ENCODE assay signal across 16 cellular contexts in genomic region chr7:80623465-80624252, GRCh38. TPM values are rescaled to one million over a fixed set of nuclear protein-coding genes. Genes with fewer than 3 reads are reported as not detected.
A peak's percentile ranks its signal among the peaks of the same experiment; 100 is the strongest.
DNase-seq lines count a peak whose midpoint lies in the region; ATAC-seq, FAIRE-seq and TF ChIP-seq lines count a peak whose summit lies in the region.
"Had no signal": no experiment of that assay in that cellular context is flagged by ENCODE, and none has a peak within 500 bp of the region (broad histone marks: within the 10 kb centered on the region; RNA-seq: fewer than 3 reads in every experiment).

No MANE protein-coding gene starts in this region.

- peaks cover 4% of the 10 kb centered on the region for H3K4me1 Mint-ChIP-seq in endodermal cell

- H3K4me3 Mint-ChIP-seq in endodermal cell: no peak overlapping the region
- H3K4me3 Mint-ChIP-seq: CD8-positive, alpha-beta T cell had no signal

- 80 to 86% methylated on average over 1 to 3 of the region's 3 CpGs for WGBS in endodermal cell (ENCODE audit: insufficient coverage in 1 of 2, insufficient read length in 1 of 2), 2 experiments
- WGBS in smooth muscle cell (ENCODE audit: low lambda C conversion rate): 73% methylated on average over 3 of the region's 3 CpGs

- H3K36me3 Mint-ChIP-seq in endodermal cell (ENCODE audit: low read depth): no peaks in the 10 kb centered on the region
- H3K36me3 Mint-ChIP-seq: CD8-positive, alpha-beta T cell had no signal

- H3K4me2 ChIP-seq in keratinocyte (ENCODE audit: control insufficient read depth, extremely low read depth, insufficient read depth, low read depth, low read length): no peak overlapping the region
- H3K4me2 ChIP-seq in smooth muscle cell: no peak overlapping the region

- H3K9me3 ChIP-seq in NT2/D1 (ENCODE audit: insufficient read depth, low read length): no peaks in the 10 kb centered on the region
- H3K9me3 ChIP-seq in endodermal cell (ENCODE audit: control insufficient read depth, low read length): peaks cover 7% of the 10 kb centered on the region
- H3K9me3 ChIP-seq in keratinocyte (ENCODE audit: control insufficient read depth, low read depth, low read length): no peaks in the 10 kb centered on the region
- H3K9me3 ChIP-seq in smooth muscle cell (replicated peaks; ENCODE audit: low read depth): no peaks in the 10 kb centered on the region
- H3K9me3 ChIP-seq: Peyer's patch had no signal

- no peak for FAIRE-seq in keratinocyte (lab: Jason Lieb, UNC)

- H4K20me1 ChIP-seq in keratinocyte (ENCODE audit: control insufficient read depth, extremely low read depth, insufficient read depth, low read length) (no peaks in the 10 kb centered on the region), smooth muscle cell (ENCODE audit: low read depth) (no peaks in the 10 kb centered on the region)

- no peak overlapping the region for H3K4me3 ChIP-seq in NT2/D1 (ENCODE audit: insufficient read length, low read depth)
- no peak overlapping the region for H3K4me3 ChIP-seq in endodermal cell (ENCODE audit: low read length)
- H3K4me3 ChIP-seq in keratinocyte (ENCODE audit: control insufficient read depth in 2 of 3, extremely low read depth in 1 of 3, insufficient read depth in 2 of 3, low read depth in 1 of 3, low read length in 3 of 3): no peak overlapping the region
- no peak overlapping the region for H3K4me3 ChIP-seq in smooth muscle cell
- H3K4me3 ChIP-seq: gastroesophageal sphincter, Peyer's patch had no signal

- H3K9ac ChIP-seq in NT2/D1 (ENCODE audit: insufficient read length, low read depth): no peak overlapping the region
- no peak overlapping the region for H3K9ac ChIP-seq in endodermal cell (ENCODE audit: extremely low read depth, low read length, poor library complexity, severe bottlenecking)
- H3K9ac ChIP-seq in keratinocyte (ENCODE audit: control insufficient read depth, extremely low read depth, insufficient read depth, low read length): no peak overlapping the region
- H3K9ac ChIP-seq in smooth muscle cell (ENCODE audit: low read depth): no peak overlapping the region

- H3K27me3 Mint-ChIP-seq in endodermal cell (ENCODE audit: insufficient read depth): no peaks in the 10 kb centered on the region

- no peaks in the 10 kb centered on the region for H3K79me2 ChIP-seq in keratinocyte (ENCODE audit: control insufficient read depth, insufficient read depth, low read length)
- no peaks in the 10 kb centered on the region for H3K79me2 ChIP-seq in smooth muscle cell (ENCODE audit: low read depth)

- no peaks in the 10 kb centered on the region for H3F3A ChIP-seq in smooth muscle cell (ENCODE audit: low read depth)

- H3K36me3 ChIP-seq in NT2/D1 (ENCODE audit: insufficient read depth, insufficient read length, low read length): no peaks in the 10 kb centered on the region
- H3K36me3 ChIP-seq in endodermal cell (ENCODE audit: control insufficient read depth, insufficient read depth, low read length): no peaks in the 10 kb centered on the region
- no peaks in the 10 kb centered on the region for H3K36me3 ChIP-seq in keratinocyte (ENCODE audit: control insufficient read depth in 2 of 2, extremely low read depth in 1 of 2, insufficient read depth in 2 of 2, low read length in 2 of 2)
- H3K36me3 ChIP-seq in smooth muscle cell (ENCODE audit: low read depth): no peaks in the 10 kb centered on the region
- H3K36me3 ChIP-seq: gastroesophageal sphincter, Peyer's patch had no signal

- H3K27me3 ChIP-seq in NT2/D1 (ENCODE audit: insufficient read depth, insufficient read length) (no peaks in the 10 kb centered on the region), endodermal cell (ENCODE audit: control insufficient read depth, insufficient read depth, low read length, poor library complexity, severe bottlenecking) (no peaks in the 10 kb centered on the region), keratinocyte (ENCODE audit: control insufficient read depth, extremely low read depth, insufficient read depth, low read length) (no peaks in the 10 kb centered on the region), smooth muscle cell (ENCODE audit: low read depth) (no peaks in the 10 kb centered on the region)
- H3K27me3 ChIP-seq: gastroesophageal sphincter, Peyer's patch had no signal

- TF ChIP-seq CTCF in endodermal cell (conservative IDR thresholded peaks at IDR 0.05) (no peak), keratinocyte (optimal IDR thresholded peaks at IDR 0.05 in 1 of 3, IDR thresholded peaks at IDR 0.05 in 1 of 3, conservative IDR thresholded peaks at IDR 0.05 in 1 of 3; ENCODE audit: extremely low read depth in 1 of 3, insufficient read depth in 2 of 3, low read length in 3 of 3) (no peak), smooth muscle cell (IDR thresholded peaks at IDR 0.05; ENCODE audit: borderline replicate concordance, insufficient read depth, poor library complexity, severe bottlenecking) (no peak)

- DNase-seq in NT2/D1 (ENCODE audit: low read depth, low spot score) (peak; percentile 5), endodermal cell (no peak), keratinocyte (ENCODE audit: low read depth, low spot score) (no peak), smooth muscle cell (lab: John Stamatoyannopoulos, UW; ENCODE audit: unreplicated experiment) (no peak)
- DNase-seq: activated naive CD4-positive, alpha-beta T cell treated with anti-CD3 and anti-CD28 coated beads, Interleukin-2, amount 50 U/mL, for 16 hours; CD8-positive, alpha-beta T cell; NCI-H1694 treated with DMSO at 0.1 percent for 48 hours; NCI-H524 treated with DMSO at 0.1 percent for 48 hours; Peyer's patch; posterior cingulate gyrus; T-helper 2 cell had no signal

- H2AFZ ChIP-seq in keratinocyte (ENCODE audit: control insufficient read depth, low read length): peak overlapping the region; percentile 37
- peak overlapping the region; percentile 26 for H2AFZ ChIP-seq in smooth muscle cell (ENCODE audit: low read depth)

- dilution Hi-C loops in keratinocyte (cut with MboI; ENCODE audit: extremely low pct_ligation_motif_present, low sequenced_read_pairs): no loop called here

- no peak overlapping the region for H3K27ac Mint-ChIP-seq in endodermal cell
- H3K27ac Mint-ChIP-seq: CD8-positive, alpha-beta T cell had no signal

- H3K9me3 Mint-ChIP-seq in endodermal cell: no peaks in the 10 kb centered on the region
- H3K9me3 Mint-ChIP-seq: CD8-positive, alpha-beta T cell had no signal

- no peaks in the 10 kb centered on the region for H3K9me1 ChIP-seq in keratinocyte (ENCODE audit: control insufficient read depth, extremely low read depth, insufficient read depth, low read length)

- peak overlapping the region; percentile 77 for H3K27ac ChIP-seq in endodermal cell (ENCODE audit: low read depth, low read length)
- H3K27ac ChIP-seq in keratinocyte (ENCODE audit: control insufficient read depth, insufficient read depth, low read length): no peak overlapping the region
- H3K27ac ChIP-seq in smooth muscle cell (ENCODE audit: low read depth): no peak overlapping the region
- H3K27ac ChIP-seq: gastroesophageal sphincter, Peyer's patch had no signal

- H3K4me1 ChIP-seq in NT2/D1 (ENCODE audit: insufficient read depth, insufficient read length): no peaks in the 10 kb centered on the region
- no peaks in the 10 kb centered on the region for H3K4me1 ChIP-seq in endodermal cell (ENCODE audit: control insufficient read depth, insufficient read depth, low read length)
- H3K4me1 ChIP-seq in keratinocyte (ENCODE audit: control insufficient read depth, extremely low read depth, insufficient read depth, low read length): peaks cover 4% of the 10 kb centered on the region
- no peaks in the 10 kb centered on the region for H3K4me1 ChIP-seq in smooth muscle cell (ENCODE audit: low read depth)
- H3K4me1 ChIP-seq: gastroesophageal sphincter, Peyer's patch had no signal

- ATAC-seq in HG03159 (IDR thresholded peaks at IDR 0.05; ENCODE audit: unreplicated experiment): no peak
- ATAC-seq in GM18907 (IDR thresholded peaks at IDR 0.05; ENCODE audit: unreplicated experiment): no peak
- ATAC-seq in GM19395 (IDR thresholded peaks at IDR 0.05; ENCODE audit: unreplicated experiment): no peak
- ATAC-seq: CD8-positive, alpha-beta T cell; gastroesophageal sphincter had no signal

RNA-seq across cellular contexts. Expression of gene CD36, which starts 14.8 kb away (rescaled TPM):
- total RNA-seq in endodermal cell (under 1 TPM; 0.18 to 0.29 TPM), smooth muscle cell (1.7 and 2.8 TPM in 2 replicates)
- polyA plus RNA-seq in endodermal cell (2013, experiment 1 of 2): 1.4 TPM
- 0.54 TPM for polyA plus RNA-seq in endodermal cell (2013, experiment 2 of 2)
- polyA plus RNA-seq in keratinocyte (0.05 to 1.1 TPM (median 0.59 TPM) in 3 replicates), smooth muscle cell (0.44 and 0.64 TPM in 2 replicates)
- 11.9 TPM for polyA plus RNA-seq in keratinocyte (2011; ENCODE audit: low read depth)
- 0.16 and 0.19 TPM in 2 replicates for polyA plus RNA-seq in keratinocyte (2011; cell fraction: cytosol; rRNA removed)
- 0.45 and 1.1 TPM in 2 replicates for polyA plus RNA-seq in keratinocyte (2011; cell fraction: nucleus; rRNA removed)
- polyA plus RNA-seq in keratinocyte (2012; ENCODE audit: low replicate concordance): 0.10 and 8.0 TPM in 2 replicates
- 0.96 TPM in 1 of 3 replicates, not detected in the others for polyA minus RNA-seq in keratinocyte
- polyA minus RNA-seq in keratinocyte (2011; cell fraction: cytosol; rRNA and poly(A)+ RNA removed): not detected
- 0.84 and 1.8 TPM in 2 replicates for polyA minus RNA-seq in keratinocyte (2011; cell fraction: nucleus; rRNA and poly(A)+ RNA removed)
- total RNA-seq: G401 had no signal
